Comparison of ENCODE assay signal across 8 cellular contexts in genomic region chr7:157691521-157692155, GRCh38.
DNase-seq lines count a peak whose midpoint lies in the region; ATAC-seq and TF ChIP-seq lines count a peak whose summit lies in the region.

No MANE protein-coding gene starts in this region.

- dilution Hi-C loops in mammary epithelial cell (cut with HindIII; ENCODE audit: low sequenced_read_pairs) = no loop called here

- H3K9me3 Mint-ChIP-seq in central memory CD8-positive, alpha-beta T cell = no peaks in the 10 kb centered on the region

- H4K20me1 ChIP-seq in mammary epithelial cell (ENCODE audit: insufficient read depth, low read length) = no peaks in the 10 kb centered on the region

- no peak for ATAC-seq in central memory CD8-positive, alpha-beta T cell (replicated peaks; ENCODE audit: extremely low read depth, poor library complexity, severe bottlenecking)
- ATAC-seq in aorta (ENCODE audit: low FRiP score) = peak; percentile 20

- H3K4me1 ChIP-seq in breast epithelium (peaks cover 0 to 4% of the 10 kb centered on the region in 2 donors), mammary epithelial cell (ENCODE audit: insufficient read depth, low read length) (no peaks in the 10 kb centered on the region), muscle layer of duodenum (ENCODE audit: control insufficient read depth in 1 of 2, insufficient read depth in 2 of 2, low read length in 2 of 2) (peaks cover 0 to 44% of the 10 kb centered on the region in 2 donors), aorta (ENCODE audit: control insufficient read depth in 1 of 2, insufficient read depth in 2 of 2, low read length in 2 of 2) (no peaks in the 10 kb centered on the region)

- H3K4me3 ChIP-seq in breast epithelium (peak overlapping the region; percentile 20 to 66 (median 46)), mammary epithelial cell (replicated peaks in 1 of 3; ENCODE audit: insufficient read depth in 1 of 3, low read depth in 2 of 3, low read length in 3 of 3) (no peak overlapping the region), muscle layer of duodenum (ENCODE audit: low read depth in 1 of 2, low read length in 2 of 2) (peak overlapping the region; percentile 26 to 47), aorta (ENCODE audit: low read length in 2 of 2) (peak overlapping the region in 1 of 2 donors; percentile 23)

- CTCF ChIA-PET in mammary epithelial cell (lab: Charles Lee; ENCODE audit: low non-redundant PET) = no interaction called here

- no peaks in the 10 kb centered on the region for H3K79me2 ChIP-seq in mammary epithelial cell (ENCODE audit: insufficient read depth, low read length)

- peaks cover 2% of the 10 kb centered on the region for H3K4me1 Mint-ChIP-seq in central memory CD8-positive, alpha-beta T cell

- 9% methylated on average over 10 of the region's 46 CpGs for WGBS in mammary epithelial cell (ENCODE audit: low coverage, missing lambda C conversion rate)
- whole genome bisulfite sequencing in aorta, 2 donors = 2% methylated on average over 37 to 46 of the region's 46 CpGs

- H3K9me3 ChIP-seq in breast epithelium = no peaks in the 10 kb centered on the region
- no peaks in the 10 kb centered on the region for H3K9me3 ChIP-seq in mammary epithelial cell (replicated peaks; ENCODE audit: insufficient read depth, low read length)
- no peaks in the 10 kb centered on the region for H3K9me3 ChIP-seq in muscle layer of duodenum (ENCODE audit: control insufficient read depth in 1 of 2, low read length in 2 of 2)
- H3K9me3 ChIP-seq in aorta (ENCODE audit: control insufficient read depth, low read length) = no peaks in the 10 kb centered on the region

- intact Hi-C loops in breast epithelium (cut with DNase I; ENCODE audit: low total_unique reads) (loop anchor here (2.0 kb wide), 1 partner anchor 73 kb away; no protein-coding TSS in a partner anchor), mammary epithelial cell (cut with micrococcal nuclease) (no loop called here), aorta (cut with DNase I) (no loop called here)

- no peak for TF ChIP-seq POLR2A in breast epithelium (IDR thresholded peaks at IDR 0.05)

- TF ChIP-seq CTCF in breast epithelium (IDR thresholded peaks at IDR 0.05) = no peak
- no peak for TF ChIP-seq CTCF in mammary epithelial cell (conservative IDR thresholded peaks at IDR 0.05 in 1 of 2, IDR thresholded peaks at IDR 0.05 in 1 of 2; ENCODE audit: extremely low read depth in 1 of 2, insufficient read depth in 1 of 2, low read depth in 1 of 2, low read length in 2 of 2)

- in situ Hi-C loops in mammary epithelial cell (cut with MboI; ENCODE audit: low sequenced_read_pairs in 2 of 2) = no loop called here

- no peak overlapping the region for H3K4me2 ChIP-seq in mammary epithelial cell (ENCODE audit: insufficient read depth, low read depth, low read length)

- H3K27me3 ChIP-seq in breast epithelium (peaks cover 0 to 70% of the 10 kb centered on the region in 2 donors), mammary epithelial cell (ENCODE audit: insufficient read depth, low read length) (peaks cover 49% of the 10 kb centered on the region), muscle layer of duodenum (ENCODE audit: low read depth, low read length) (peaks cover 22% of the 10 kb centered on the region), aorta (ENCODE audit: control insufficient read depth in 1 of 2, insufficient read depth in 2 of 2, low read length in 1 of 2) (no peaks in the 10 kb centered on the region)

- H3K9ac ChIP-seq in mammary epithelial cell (ENCODE audit: insufficient read depth, low read length) = no peak overlapping the region

- peaks cover 3% of the 10 kb centered on the region for H3K36me3 Mint-ChIP-seq in central memory CD8-positive, alpha-beta T cell (ENCODE audit: insufficient read depth)

- H3K4me3 Mint-ChIP-seq in central memory CD8-positive, alpha-beta T cell = peak overlapping the region; percentile 50

- no peak overlapping the region for H2AFZ ChIP-seq in mammary epithelial cell (ENCODE audit: low read depth, low read length)

- H3K27ac ChIP-seq in breast epithelium (no peak overlapping the region), mammary epithelial cell (ENCODE audit: insufficient read depth, low read depth, low read length) (no peak overlapping the region), muscle layer of duodenum (ENCODE audit: low read length) (no peak overlapping the region), aorta (ENCODE audit: low read depth in 1 of 2, low read length in 2 of 2) (no peak overlapping the region)

- no peak for DNase-seq in breast epithelium (ENCODE audit: low spot score in 2 of 2)
- no peak for DNase-seq in mammary epithelial cell
- DNase-seq in central memory CD8-positive, alpha-beta T cell (ENCODE audit: low spot score in 2 of 2) = no peak
- DNase-seq in aorta = peak in 1 of 2 donors; percentile 71
- no peak for DNase-seq in MV-4-11 (lab: John Stamatoyannopoulos, UW)
- DNase-seq in HUDEP-2 (lab: John Stamatoyannopoulos, UW; ENCODE audit: unreplicated experiment in 76 of 76) = no peak
- no peak for DNase-seq in kidney glomerular epithelial cell (lab: John Stamatoyannopoulos, UW)

- H3K27ac Mint-ChIP-seq in central memory CD8-positive, alpha-beta T cell (ENCODE audit: low read depth) = no peak overlapping the region

- H3K27me3 Mint-ChIP-seq in central memory CD8-positive, alpha-beta T cell = peaks cover 35% of the 10 kb centered on the region

- no TSS peak for BruUV-seq in mammary epithelial cell (replicated peaks; lab: Mats Ljungman, UMichigan)

- no peaks in the 10 kb centered on the region for H3K36me3 ChIP-seq in breast epithelium
- H3K36me3 ChIP-seq in mammary epithelial cell (ENCODE audit: insufficient read depth, low read length) = no peaks in the 10 kb centered on the region
- no peaks in the 10 kb centered on the region for H3K36me3 ChIP-seq in muscle layer of duodenum (ENCODE audit: control insufficient read depth in 1 of 2, insufficient read depth in 2 of 2, low read length in 2 of 2)
- no peaks in the 10 kb centered on the region for H3K36me3 ChIP-seq in aorta (ENCODE audit: control insufficient read depth in 1 of 2, insufficient read depth in 2 of 2, low read length in 1 of 2)

Comparison
In these comparisons a context has a peak if more than half of its experiments do, and no peak if none do; other contexts are left out.
1. H3K4me3 ChIP-seq: peak in breast epithelium (3 of 3) and muscle layer of duodenum (2 of 2); none in mammary epithelial cell (0 of 3).